ENCODE assay signal across 8 cellular contexts in the genomic region with DNA sequence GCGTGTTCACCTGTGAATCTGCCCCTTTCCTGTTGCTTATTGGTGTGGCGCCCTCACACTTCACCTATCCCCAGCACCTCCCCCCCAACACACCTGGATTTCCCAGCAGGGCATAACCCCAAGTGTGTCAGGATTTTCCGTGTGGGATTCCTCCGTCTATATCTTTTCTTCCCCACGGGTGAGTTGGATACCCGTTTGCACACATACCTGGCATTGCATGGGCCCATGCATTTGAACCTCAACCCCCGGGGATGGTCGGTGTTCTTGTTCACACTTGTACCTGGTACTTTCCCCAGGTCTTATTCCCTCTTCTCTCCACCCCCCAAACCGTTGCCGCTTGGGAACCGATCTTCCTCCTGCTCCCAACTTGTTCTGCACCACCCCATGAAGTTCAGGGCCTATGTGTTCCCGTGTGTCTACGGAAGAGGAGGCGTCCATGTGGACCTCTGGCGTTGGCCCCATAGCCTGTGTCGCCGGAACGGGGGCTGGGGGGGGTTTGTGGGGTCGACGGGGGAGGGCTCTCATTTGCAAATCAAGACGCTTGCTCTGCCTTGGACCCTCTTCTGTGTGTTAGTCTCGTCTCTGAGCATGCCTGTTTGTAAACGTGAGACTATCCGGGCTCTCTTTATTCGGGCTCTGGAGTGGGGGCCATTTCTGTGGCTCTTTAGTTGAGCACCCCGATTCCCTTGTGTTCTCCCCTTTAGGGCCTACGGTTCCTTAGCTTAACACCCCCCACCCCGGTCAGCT. TPM values are rescaled to one million over a fixed set of nuclear protein-coding genes. Genes with fewer than 3 reads are reported as not detected.
A peak's percentile ranks its signal among the peaks of the same experiment; 100 is the strongest.
DNase-seq lines count a peak whose midpoint lies in the region; ATAC-seq lines count a peak whose summit lies in the region.

No MANE protein-coding gene starts in this region.

- intact Hi-C loops in activated T-helper 2 cell treated with anti-CD3 and anti-CD28 coated beads, Interferon-gamma antibody, Interleukin-2, Interleukin-4, amounts not matched to agents 10 μg/mL and 5 μg/mL and 100 μg/mL, durations not matched to agents 14 hours and 24 hours and 36 hours (cut with micrococcal nuclease): loop anchor here (1.0 to 5.0 kb wide), 4 partner anchors 12 to 1335 kb away; a partner anchor contains a TSS

- H3K4me1 Mint-ChIP-seq in activated T-helper 2 cell treated with anti-CD3 and anti-CD28 coated beads, Interferon-gamma antibody, Interleukin-2, Interleukin-4, amounts not matched to agents 10 μg/mL and 5 μg/mL and 100 μg/mL, durations not matched to agents 14 hours and 24 hours and 36 hours (ENCODE audit: low read depth): peaks cover 22% of the 10 kb centered on the region
- H3K4me1 Mint-ChIP-seq in stimulated activated effector memory CD8-positive, alpha-beta T cell treated with anti-CD3 and anti-CD28 coated beads, Interleukin-12 subunit alpha, Interleukin-12 subunit beta, amount 100 ng/mL, for 72 hours: peaks cover 51% of the 10 kb centered on the region

- H3K36me3 Mint-ChIP-seq in activated T-helper 2 cell treated with anti-CD3 and anti-CD28 coated beads, Interferon-gamma antibody, Interleukin-2, Interleukin-4, amounts not matched to agents 10 μg/mL and 5 μg/mL and 100 μg/mL, durations not matched to agents 14 hours and 24 hours and 36 hours (ENCODE audit: low read depth): peaks cover 22% of the 10 kb centered on the region
- H3K36me3 Mint-ChIP-seq in stimulated activated effector memory CD8-positive, alpha-beta T cell treated with anti-CD3 and anti-CD28 coated beads, Interleukin-12 subunit alpha, Interleukin-12 subunit beta, amount 100 ng/mL, for 72 hours: peaks cover 55% of the 10 kb centered on the region

- peak overlapping the region; percentile 79 for H3K27ac Mint-ChIP-seq in activated T-helper 2 cell treated with anti-CD3 and anti-CD28 coated beads, Interferon-gamma antibody, Interleukin-2, Interleukin-4, amounts not matched to agents 10 μg/mL and 5 μg/mL and 100 μg/mL, durations not matched to agents 14 hours and 24 hours and 36 hours
- H3K27ac Mint-ChIP-seq in stimulated activated effector memory CD8-positive, alpha-beta T cell treated with anti-CD3 and anti-CD28 coated beads, Interleukin-12 subunit alpha, Interleukin-12 subunit beta, amount 100 ng/mL, for 72 hours: peak overlapping the region; percentile 89

- peak overlapping the region; percentile 83 for H3K4me3 Mint-ChIP-seq in activated T-helper 2 cell treated with anti-CD3 and anti-CD28 coated beads, Interferon-gamma antibody, Interleukin-2, Interleukin-4, amounts not matched to agents 10 μg/mL and 5 μg/mL and 100 μg/mL, durations not matched to agents 14 hours and 24 hours and 36 hours (ENCODE audit: low read depth)
- H3K4me3 Mint-ChIP-seq in stimulated activated effector memory CD8-positive, alpha-beta T cell treated with anti-CD3 and anti-CD28 coated beads, Interleukin-12 subunit alpha, Interleukin-12 subunit beta, amount 100 ng/mL, for 72 hours: peak overlapping the region; percentile 88

- ATAC-seq in stimulated activated effector memory CD8-positive, alpha-beta T cell treated with anti-CD3 and anti-CD28 coated beads, Interleukin-12 subunit alpha, Interleukin-12 subunit beta, amount 100 ng/mL, for 72 hours: no peak
- ATAC-seq in GM21367 (IDR thresholded peaks at IDR 0.05; ENCODE audit: unreplicated experiment): no peak
- ATAC-seq in HG03460 (IDR thresholded peaks at IDR 0.05; ENCODE audit: unreplicated experiment): no peak
- no peak for ATAC-seq in GM18498 (IDR thresholded peaks at IDR 0.05; ENCODE audit: unreplicated experiment)

- H3K9me3 Mint-ChIP-seq in activated T-helper 2 cell treated with anti-CD3 and anti-CD28 coated beads, Interferon-gamma antibody, Interleukin-2, Interleukin-4, amounts not matched to agents 10 μg/mL and 5 μg/mL and 100 μg/mL, durations not matched to agents 14 hours and 24 hours and 36 hours: no peaks in the 10 kb centered on the region
- H3K9me3 Mint-ChIP-seq in stimulated activated effector memory CD8-positive, alpha-beta T cell treated with anti-CD3 and anti-CD28 coated beads, Interleukin-12 subunit alpha, Interleukin-12 subunit beta, amount 100 ng/mL, for 72 hours: no peaks in the 10 kb centered on the region

- peak overlapping the region; percentile 84 for H3K4me3 ChIP-seq in iPS-18c (ENCODE audit: insufficient read depth, low read depth, low read length)

- peak; percentile 41 for DNase-seq in EL
- peak; percentile 35 to 68 for DNase-seq in Kasumi-1 (lab: John Stamatoyannopoulos, UW)
- no peak for DNase-seq in activated T-helper 2 cell treated with anti-CD3 and anti-CD28 coated beads, Interferon-gamma antibody, Interleukin-2, Interleukin-4, amounts not matched to agents 10 μg/mL and 5 μg/mL and 100 μg/mL, durations not matched to agents 14 hours and 24 hours and 36 hours (ENCODE audit: low spot score)
- peak in 1 of 2 donors; percentile 58 for DNase-seq in stimulated activated effector memory CD8-positive, alpha-beta T cell treated with anti-CD3 and anti-CD28 coated beads, Interleukin-12 subunit alpha, Interleukin-12 subunit beta, amount 100 ng/mL, for 72 hours (ENCODE audit: low spot score in 2 of 2)

- no peaks in the 10 kb centered on the region for H3K9me3 ChIP-seq in iPS-18c (ENCODE audit: control insufficient read depth, insufficient read depth, low read length)

- peaks cover 7% of the 10 kb centered on the region for H3K27me3 Mint-ChIP-seq in activated T-helper 2 cell treated with anti-CD3 and anti-CD28 coated beads, Interferon-gamma antibody, Interleukin-2, Interleukin-4, amounts not matched to agents 10 μg/mL and 5 μg/mL and 100 μg/mL, durations not matched to agents 14 hours and 24 hours and 36 hours (ENCODE audit: low read depth)

RNA-seq across cellular contexts. Expression of a gene that starts 1.7 kb away (rescaled TPM):
- total RNA-seq in activated T-helper 2 cell treated with anti-CD3 and anti-CD28 coated beads, Interferon-gamma antibody, Interleukin-2, Interleukin-4, amounts not matched to agents 10 μg/mL and 5 μg/mL and 100 μg/mL, durations not matched to agents 14 hours and 24 hours and 36 hours: 34.2 and 34.6 TPM in 2 replicates

RNA-seq across cellular contexts. Expression of a gene that starts 11.5 kb away (rescaled TPM):
- total RNA-seq in activated T-helper 2 cell treated with anti-CD3 and anti-CD28 coated beads, Interferon-gamma antibody, Interleukin-2, Interleukin-4, amounts not matched to agents 10 μg/mL and 5 μg/mL and 100 μg/mL, durations not matched to agents 14 hours and 24 hours and 36 hours: 0.83 and 0.84 TPM in 2 replicates

RNA-seq across cellular contexts. Expression of a gene that starts 12.3 kb away (rescaled TPM):
- 64.8 and 67.1 TPM in 2 replicates for total RNA-seq in activated T-helper 2 cell treated with anti-CD3 and anti-CD28 coated beads, Interferon-gamma antibody, Interleukin-2, Interleukin-4, amounts not matched to agents 10 μg/mL and 5 μg/mL and 100 μg/mL, durations not matched to agents 14 hours and 24 hours and 36 hours

RNA-seq across cellular contexts. Expression of a gene that starts 47.3 kb away (rescaled TPM):
- 4.9 and 6.2 TPM in 2 replicates for total RNA-seq in activated T-helper 2 cell treated with anti-CD3 and anti-CD28 coated beads, Interferon-gamma antibody, Interleukin-2, Interleukin-4, amounts not matched to agents 10 μg/mL and 5 μg/mL and 100 μg/mL, durations not matched to agents 14 hours and 24 hours and 36 hours

RNA-seq across cellular contexts. Expression of a gene that starts 49.4 kb away (rescaled TPM):
- total RNA-seq in activated T-helper 2 cell treated with anti-CD3 and anti-CD28 coated beads, Interferon-gamma antibody, Interleukin-2, Interleukin-4, amounts not matched to agents 10 μg/mL and 5 μg/mL and 100 μg/mL, durations not matched to agents 14 hours and 24 hours and 36 hours: 64.6 and 69.5 TPM in 2 replicates
